In the genomic region with DNA sequence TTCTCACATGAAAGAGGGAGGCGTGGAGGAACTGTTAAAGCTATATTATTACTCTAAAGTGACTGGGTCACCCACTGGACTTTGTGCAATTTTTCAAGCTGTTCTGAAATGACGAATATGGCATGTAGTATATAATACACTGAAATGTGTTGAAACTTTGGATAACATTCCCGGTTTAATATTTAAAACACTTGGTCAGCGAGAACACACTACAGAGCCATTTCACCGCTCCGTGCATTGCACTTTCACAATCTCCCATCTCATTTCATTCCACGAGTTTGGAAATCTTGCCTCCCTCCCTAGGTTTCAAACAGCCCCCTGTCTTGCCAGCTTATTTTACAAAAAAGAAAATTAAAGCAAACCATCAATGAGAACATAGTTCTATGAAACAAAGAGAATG, we compare ENCODE assay signal across 17 cellular contexts.
DNase-seq lines count a peak whose midpoint lies in the region; ATAC-seq and TF ChIP-seq lines count a peak whose summit lies in the region.
"Had no signal": no experiment of that assay in that cellular context is flagged by ENCODE, and none has a peak within 500 bp of the region (broad histone marks: within the 10 kb centered on the region; RNA-seq: fewer than 3 reads in every experiment).

No MANE protein-coding gene starts in this region.

- H3K9me3 ChIP-seq in hepatocyte (ENCODE audit: low read depth): no peaks in the 10 kb centered on the region
- no peaks in the 10 kb centered on the region for H3K9me3 ChIP-seq in sigmoid colon
- no peaks in the 10 kb centered on the region for H3K9me3 ChIP-seq in Peyer's patch

- TF ChIP-seq CTCF in brain (conservative IDR thresholded peaks at IDR 0.05) (no peak), hepatocyte (IDR thresholded peaks at IDR 0.05; ENCODE audit: poor library complexity) (no peak), sigmoid colon (IDR thresholded peaks at IDR 0.05) (no peak), natural killer cell (IDR thresholded peaks at IDR 0.05) (no peak), Peyer's patch (IDR thresholded peaks at IDR 0.05) (no peak)

- TF ChIP-seq POLR2A in sigmoid colon (IDR thresholded peaks at IDR 0.05) (no peak), Peyer's patch (IDR thresholded peaks at IDR 0.05) (no peak)

- H3K36me3 ChIP-seq in hepatocyte (replicated peaks; ENCODE audit: insufficient read depth, low read depth): no peaks in the 10 kb centered on the region
- no peaks in the 10 kb centered on the region for H3K36me3 ChIP-seq in sigmoid colon
- no peaks in the 10 kb centered on the region for H3K36me3 ChIP-seq in Peyer's patch

- H3K36me3 Mint-ChIP-seq in brain (no peaks in the 10 kb centered on the region), natural killer cell (no peaks in the 10 kb centered on the region)
- H3K36me3 Mint-ChIP-seq: CD4-positive, CD25-positive, alpha-beta regulatory T cell; IgD-negative memory B cell had no signal

- no peaks in the 10 kb centered on the region for H3K9me2 ChIP-seq in hepatocyte (replicated peaks; ENCODE audit: insufficient read depth)

- H3K4me3 Mint-ChIP-seq in brain (no peak overlapping the region), natural killer cell (no peak overlapping the region)
- H3K4me3 Mint-ChIP-seq: B cell; CD4-positive, CD25-positive, alpha-beta regulatory T cell; IgD-negative memory B cell had no signal

- H3K27me3 Mint-ChIP-seq in brain: peaks cover 9% of the 10 kb centered on the region
- H3K27me3 Mint-ChIP-seq in natural killer cell (ENCODE audit: low read depth in 2 of 2): peaks cover 0 to 11% of the 10 kb centered on the region in 2 donors
- H3K27me3 Mint-ChIP-seq: IgD-negative memory B cell had no signal

- no peaks in the 10 kb centered on the region for H4K20me1 ChIP-seq in hepatocyte (ENCODE audit: insufficient read depth, poor library complexity, severe bottlenecking)

- H3K79me2 ChIP-seq in hepatocyte: no peaks in the 10 kb centered on the region

- H3K27ac ChIP-seq in hepatocyte (peak overlapping the region; percentile 72), sigmoid colon (peak overlapping the region; percentile 59 to 73 (median 68)), Peyer's patch (no peak overlapping the region)
- H3K27ac ChIP-seq: GM23248 had no signal

- H3K9me3 Mint-ChIP-seq in brain (peaks cover 0 to 3% (median 0%) of the 10 kb centered on the region in 5 experiments), natural killer cell (no peaks in the 10 kb centered on the region)

- H3K27ac Mint-ChIP-seq in brain: peak overlapping the region in 3 of 5 experiments; percentile 8 to 41 (median 36)
- no peak overlapping the region for H3K27ac Mint-ChIP-seq in natural killer cell
- H3K27ac Mint-ChIP-seq: B cell; CD4-positive, CD25-positive, alpha-beta regulatory T cell; IgD-negative memory B cell had no signal

- intact Hi-C loops in sigmoid colon (cut with DNase I) (no loop called here), natural killer cell (cut with micrococcal nuclease) (no loop called here)

- ATAC-seq in natural killer cell (no peak), HG02763 (IDR thresholded peaks at IDR 0.05; ENCODE audit: unreplicated experiment) (no peak), HG03025 (IDR thresholded peaks at IDR 0.05; ENCODE audit: low FRiP score, unreplicated experiment) (no peak)
- ATAC-seq: HepG2 had no signal

- H2AFZ ChIP-seq in hepatocyte: no peak overlapping the region
- H2AFZ ChIP-seq: GM23248 had no signal

- peaks cover 13% of the 10 kb centered on the region for H3K4me1 ChIP-seq in hepatocyte (ENCODE audit: insufficient read depth)
- H3K4me1 ChIP-seq in sigmoid colon: peaks cover 0 to 13% (median 8%) of the 10 kb centered on the region in 4 donors
- H3K4me1 ChIP-seq in Peyer's patch: no peaks in the 10 kb centered on the region

- H3K4me3 ChIP-seq in hepatocyte (no peak overlapping the region), sigmoid colon (no peak overlapping the region), Peyer's patch (no peak overlapping the region)
- H3K4me3 ChIP-seq: GM23248 had no signal

- DNase-seq in hepatocyte (ENCODE audit: low spot score): no peak
- no peak for DNase-seq in sigmoid colon
- no peak for DNase-seq in natural killer cell
- DNase-seq in Peyer's patch: no peak
- DNase-seq: CD4-positive, CD25-positive, alpha-beta regulatory T cell; DMS153; DMS79; GDM1; GM23248; HCEC 1CT; KBM-7 had no signal

- no peak for TF ChIP-seq EP300 in sigmoid colon (IDR thresholded peaks at IDR 0.05)

- no peaks in the 10 kb centered on the region for H3K27me3 ChIP-seq in hepatocyte
- no peaks in the 10 kb centered on the region for H3K27me3 ChIP-seq in sigmoid colon
- no peaks in the 10 kb centered on the region for H3K27me3 ChIP-seq in Peyer's patch

- 47% methylated on average over 7 of the region's 7 CpGs for WGBS in hepatocyte (ENCODE audit: low lambda C conversion rate, missing lambda C conversion rate)
- WGBS in sigmoid colon, 2 donors: 79 to 82% methylated on average over 7 of the region's 7 CpGs

- peak overlapping the region; percentile 35 for H3K4me2 ChIP-seq in hepatocyte

- peaks cover 18% of the 10 kb centered on the region for H3K4me1 Mint-ChIP-seq in brain
- H3K4me1 Mint-ChIP-seq in natural killer cell: no peaks in the 10 kb centered on the region
- H3K4me1 Mint-ChIP-seq: B cell; CD4-positive, CD25-positive, alpha-beta regulatory T cell; IgD-negative memory B cell had no signal

Comparison
In these comparisons a context has a peak if more than half of its experiments do, and no peak if none do; other contexts are left out.
1. H3K27ac Mint-ChIP-seq: peak in brain (3 of 5); none in natural killer cell (0 of 2).
2. H3K27ac ChIP-seq: peak in hepatocyte (single experiment) and sigmoid colon (4 of 4); none in Peyer's patch (0 of 4).